10 cellular contexts compared by ENCODE assay signal in the genomic region with DNA sequence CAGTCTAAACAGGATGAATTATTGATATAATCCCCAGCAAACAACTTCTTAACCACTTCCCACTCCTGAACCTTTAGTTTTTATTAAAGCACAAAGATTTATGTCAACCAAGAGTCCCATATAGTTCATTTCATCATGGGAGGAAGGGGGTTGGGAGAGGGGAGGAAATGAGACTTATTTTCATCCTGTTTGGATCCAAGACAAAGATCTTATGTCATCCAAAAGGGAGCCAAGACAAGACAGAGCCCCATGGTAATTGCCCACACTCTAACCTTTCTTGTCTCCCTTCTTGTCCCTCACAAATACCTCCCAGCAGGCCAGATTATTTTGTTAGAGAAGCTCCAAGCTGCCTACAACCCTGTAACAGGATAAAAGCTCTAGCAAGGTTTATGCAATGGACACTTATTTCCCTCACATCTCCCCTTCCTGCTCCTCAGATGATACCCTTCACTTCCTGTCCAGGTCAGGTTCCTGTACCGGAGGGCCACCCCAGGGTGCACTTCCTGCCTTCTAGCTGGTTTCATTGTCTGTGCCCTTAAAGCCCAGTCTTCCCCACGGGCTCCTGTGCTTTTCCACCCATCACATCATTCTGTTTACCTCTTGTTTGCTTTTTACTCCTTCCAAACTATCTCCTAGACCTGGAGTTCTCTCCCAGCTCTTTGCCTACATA.
DNase-seq lines count a peak whose midpoint lies in the region; ATAC-seq and TF ChIP-seq lines count a peak whose summit lies in the region.
"Had no signal": no experiment of that assay in that cellular context is flagged by ENCODE, and none has a peak within 500 bp of the region (broad histone marks: within the 10 kb centered on the region; RNA-seq: fewer than 3 reads in every experiment).

No MANE protein-coding gene starts in this region.

- H3K4me1 Mint-ChIP-seq in stimulated activated naive CD8-positive, alpha-beta T cell treated with anti-CD3 and anti-CD28 coated beads, Interleukin-15, Interleukin-2, amounts not matched to agents 100 ng/mL and 50 ng/mL, for 24 hours (ENCODE audit: low read depth): peaks cover 65% of the 10 kb centered on the region
- peaks cover 52% of the 10 kb centered on the region for H3K4me1 Mint-ChIP-seq in T-helper 17 cell
- peaks cover 91 to 96% of the 10 kb centered on the region in 2 donors for H3K4me1 Mint-ChIP-seq in immature natural killer cell

- no peaks in the 10 kb centered on the region for H3K27me3 ChIP-seq in upper lobe of right lung
- H3K27me3 ChIP-seq: stomach had no signal

- H3K4me1 ChIP-seq in upper lobe of right lung: peaks cover 35% of the 10 kb centered on the region

- DNase-seq in stimulated activated naive CD8-positive, alpha-beta T cell treated with anti-CD3 and anti-CD28 coated beads, Interleukin-15, Interleukin-2, amounts not matched to agents 100 U/mL and 50 U/mL, for 24 hours: no peak
- no peak for DNase-seq in T-helper 17 cell
- no peak for DNase-seq in immature natural killer cell
- no peak for DNase-seq in upper lobe of right lung
- DNase-seq in lower leg skin (ENCODE audit: low spot score in 2 of 2): no peak
- DNase-seq in NCI-H1092 treated with DMSO at 0.1 percent for 48 hours (lab: John Stamatoyannopoulos, UW): no peak
- DNase-seq: stomach had no signal

- no peak overlapping the region for H3K4me3 ChIP-seq in upper lobe of right lung
- H3K4me3 ChIP-seq in lower leg skin (ENCODE audit: low read depth, poor library complexity, severe bottlenecking): no peak overlapping the region
- H3K4me3 ChIP-seq: skin epidermis, stomach had no signal

- no peaks in the 10 kb centered on the region for H3K36me3 Mint-ChIP-seq in stimulated activated naive CD8-positive, alpha-beta T cell treated with anti-CD3 and anti-CD28 coated beads, Interleukin-15, Interleukin-2, amounts not matched to agents 100 ng/mL and 50 ng/mL, for 24 hours (ENCODE audit: low read depth)
- H3K36me3 Mint-ChIP-seq in T-helper 17 cell (ENCODE audit: low read depth) (no peaks in the 10 kb centered on the region), immature natural killer cell (peaks cover 0 to 6% (median 0%) of the 10 kb centered on the region in 3 donors)

- TF ChIP-seq CTCF in upper lobe of right lung (IDR thresholded peaks at IDR 0.05): no peak
- TF ChIP-seq CTCF in lower leg skin (IDR thresholded peaks at IDR 0.05): no peak

- intact Hi-C loops in upper lobe of right lung (cut with DNase I) (no loop called here), lower leg skin (cut with DNase I; ENCODE audit: low total_unique reads) (no loop called here)

- TF ChIP-seq POLR2A in lower leg skin (IDR thresholded peaks at IDR 0.05): no peak

- H3K9me3 ChIP-seq in T-helper 17 cell (ENCODE audit: control insufficient read depth, low read length, poor library complexity, severe bottlenecking): no peaks in the 10 kb centered on the region
- H3K9me3 ChIP-seq in upper lobe of right lung: no peaks in the 10 kb centered on the region
- H3K9me3 ChIP-seq: stomach had no signal

- H3K27ac ChIP-seq in upper lobe of right lung: peak overlapping the region; percentile 33

- H3K27ac Mint-ChIP-seq in stimulated activated naive CD8-positive, alpha-beta T cell treated with anti-CD3 and anti-CD28 coated beads, Interleukin-15, Interleukin-2, amounts not matched to agents 100 ng/mL and 50 ng/mL, for 24 hours: peak overlapping the region; percentile 81
- peak overlapping the region; percentile 5 for H3K27ac Mint-ChIP-seq in T-helper 17 cell
- peak overlapping the region; percentile 76 to 99 (median 86) for H3K27ac Mint-ChIP-seq in immature natural killer cell

- H3K4me3 Mint-ChIP-seq in stimulated activated naive CD8-positive, alpha-beta T cell treated with anti-CD3 and anti-CD28 coated beads, Interleukin-15, Interleukin-2, amounts not matched to agents 100 ng/mL and 50 ng/mL, for 24 hours: peak overlapping the region; percentile 42
- H3K4me3 Mint-ChIP-seq in T-helper 17 cell (peak overlapping the region; percentile 7), immature natural killer cell (peak overlapping the region; percentile 49 to 71 (median 68))

- no peak for ATAC-seq in stimulated activated naive CD8-positive, alpha-beta T cell treated with anti-CD3 and anti-CD28 coated beads, Interleukin-15, Interleukin-2, amounts not matched to agents 100 U/mL and 50 U/mL, for 24 hours
- ATAC-seq in T-helper 17 cell (no peak), upper lobe of right lung (peak; percentile 26), HG02642 (IDR thresholded peaks at IDR 0.05; ENCODE audit: poor library complexity, unreplicated experiment) (no peak)

- no peaks in the 10 kb centered on the region for H3K9me3 Mint-ChIP-seq in stimulated activated naive CD8-positive, alpha-beta T cell treated with anti-CD3 and anti-CD28 coated beads, Interleukin-15, Interleukin-2, amounts not matched to agents 100 ng/mL and 50 ng/mL, for 24 hours
- H3K9me3 Mint-ChIP-seq in immature natural killer cell: no peaks in the 10 kb centered on the region

- no peaks in the 10 kb centered on the region for H3K36me3 ChIP-seq in upper lobe of right lung
- H3K36me3 ChIP-seq: stomach had no signal

- H3K27me3 Mint-ChIP-seq in stimulated activated naive CD8-positive, alpha-beta T cell treated with anti-CD3 and anti-CD28 coated beads, Interleukin-15, Interleukin-2, amounts not matched to agents 100 ng/mL and 50 ng/mL, for 24 hours: no peaks in the 10 kb centered on the region
- no peaks in the 10 kb centered on the region for H3K27me3 Mint-ChIP-seq in T-helper 17 cell
- no peaks in the 10 kb centered on the region for H3K27me3 Mint-ChIP-seq in immature natural killer cell (ENCODE audit: low read depth in 3 of 3)

- 61 to 76% methylated on average over 2 of the region's 2 CpGs for WGBS in lower leg skin, 2 donors

Comparison
In these comparisons a context has a peak if more than half of its experiments do, and no peak if none do; other contexts are left out.
1. H3K27ac Mint-ChIP-seq: peak in every context shown above with its lines; median percentile 86 in immature natural killer cell; 81 in stimulated activated naive CD8-positive, alpha-beta T cell treated with anti-CD3 and anti-CD28 coated beads, Interleukin-15, Interleukin-2, amounts not matched to agents 100 ng/mL and 50 ng/mL, for 24 hours; 5 in T-helper 17 cell.
2. H3K4me3 Mint-ChIP-seq: peak in every context shown above with its lines; median percentile 68 in immature natural killer cell; 42 in stimulated activated naive CD8-positive, alpha-beta T cell treated with anti-CD3 and anti-CD28 coated beads, Interleukin-15, Interleukin-2, amounts not matched to agents 100 ng/mL and 50 ng/mL, for 24 hours; 7 in T-helper 17 cell.